8 cellular contexts compared by ENCODE assay signal in genomic region chr21:33109574-33110339, GRCh38. TPM values are rescaled to one million over a fixed set of nuclear protein-coding genes. Genes with fewer than 3 reads are reported as not detected.
DNase-seq lines count a peak whose midpoint lies in the region; ATAC-seq, FAIRE-seq and TF ChIP-seq lines count a peak whose summit lies in the region.

No MANE protein-coding gene starts in this region.

- H2BK20ac ChIP-seq in H1 (ENCODE audit: low read length): peak overlapping the region; percentile 72; the same call in 1 of the 2 replicates

- TF ChIP-seq EP300 in H1 (IDR thresholded peaks at IDR 0.05; ENCODE audit: borderline replicate concordance in 1 of 2, low read depth in 2 of 2, low read length in 2 of 2): no peak

- no peak overlapping the region for H3K14ac ChIP-seq in H1 (ENCODE audit: insufficient read length)

- H2BK120ac ChIP-seq in H1 (replicated peaks; ENCODE audit: low read depth, low read length): no peak overlapping the region

- TF ChIP-seq CTCF in HL-60 (IDR thresholded peaks at IDR 0.05; ENCODE audit: insufficient read depth, low read length) (no peak), H1 (IDR thresholded peaks at IDR 0.05; ENCODE audit: control extremely low read depth in 1 of 3, insufficient read depth in 1 of 3, low read depth in 1 of 3, low read length in 3 of 3) (no peak), spleen (IDR thresholded peaks at IDR 0.05 in 8 of 11, conservative IDR thresholded peaks at IDR 0.05 in 3 of 11) (no peak)

- H3K4me3 ChIP-seq in HL-60 (replicated peaks; ENCODE audit: insufficient read depth, low read length): peak overlapping the region; percentile 36
- peak overlapping the region; percentile 38 to 56 (median 41) for H3K4me3 ChIP-seq in H1 (ENCODE audit: extremely low read depth in 1 of 4, insufficient read depth in 2 of 4, low read depth in 3 of 4, low read length in 4 of 4)
- peak overlapping the region in 1 of 8 donors; percentile 45 for H3K4me3 ChIP-seq in spleen

- H3K9me3 ChIP-seq in H1 (ENCODE audit: insufficient read depth in 2 of 2, low read depth in 1 of 2, low read length in 1 of 2) (no peaks in the 10 kb centered on the region; a peak in 1 of 4 replicates), spleen (no peaks in the 10 kb centered on the region)

- H2BK15ac ChIP-seq in H1 (ENCODE audit: low read length): peak overlapping the region; percentile 61; the same call in 1 of the 2 replicates

- H2AFZ ChIP-seq in H1 (ENCODE audit: low read length): peak overlapping the region; percentile 90

- POLR2A ChIA-PET in H1 (lab: Charles Lee; ENCODE audit: partially characterized antibody): interaction anchor here (2.1 kb wide), 1 partner anchor 9 kb away, joined by 5 read pairs; no protein-coding TSS in a partner anchor

- H3K4me2 ChIP-seq in H1 (ENCODE audit: insufficient read depth in 1 of 2, low read depth in 2 of 2, low read length in 2 of 2): peak overlapping the region; percentile 72 to 85

- H4K20me1 ChIP-seq in H1 (replicated peaks in 1 of 2; ENCODE audit: control insufficient read depth in 1 of 2, insufficient read depth in 2 of 2, low read length in 2 of 2): no peaks in the 10 kb centered on the region

- ATAC-seq in HG03520 (IDR thresholded peaks at IDR 0.05; ENCODE audit: unreplicated experiment) (no peak), GM19397 (IDR thresholded peaks at IDR 0.05; ENCODE audit: unreplicated experiment) (no peak)

- H3K27me3 ChIP-seq in HL-60 (ENCODE audit: insufficient read depth, poor library complexity, severe bottlenecking) (no peaks in the 10 kb centered on the region), H1 (replicated peaks in 1 of 4; ENCODE audit: control insufficient read depth in 3 of 4, extremely low read depth in 1 of 4, insufficient read depth in 3 of 4, low read length in 3 of 4) (peaks cover 1 to 21% (median 18%) of the 10 kb centered on the region in 4 experiments), spleen (replicated peaks in 1 of 7) (peaks cover 0 to 83% (median 27%) of the 10 kb centered on the region in 7 donors)

- H3K27ac ChIP-seq in HL-60 (replicated peaks) (no peak overlapping the region), H1 (ENCODE audit: low read depth, low read length) (no peak overlapping the region), spleen (no peak overlapping the region)

- H4K8ac ChIP-seq in H1 (ENCODE audit: extremely low read depth, insufficient read depth, low read length): no peak overlapping the region

- no peaks in the 10 kb centered on the region for H3K36me3 ChIP-seq in H1 (ENCODE audit: control insufficient read depth in 2 of 4, insufficient read depth in 4 of 4, low read length in 3 of 4)
- no peaks in the 10 kb centered on the region for H3K36me3 ChIP-seq in spleen

- H3K4ac ChIP-seq in H1 (replicated peaks; ENCODE audit: insufficient read length, low read depth, low read length): peak overlapping the region; percentile 27

- H2BK5ac ChIP-seq in H1 (ENCODE audit: low read depth, low read length): no peak overlapping the region

- peak overlapping the region in 1 of 4 experiments; percentile 6; a peak in 2 of 7 replicates for H3K9ac ChIP-seq in H1 (replicated peaks in 1 of 4; ENCODE audit: extremely low read depth in 1 of 4, low read depth in 3 of 4, low read length in 3 of 4)

- H3K18ac ChIP-seq in H1 (ENCODE audit: extremely low read depth, low read length): no peak overlapping the region; the same call in 1 of the 2 replicates

- peak overlapping the region; percentile 80; the same call in 1 of the 2 replicates for H2BK12ac ChIP-seq in H1 (ENCODE audit: low read depth, low read length)

- DNase-seq in HL-60 (ENCODE audit: low read depth in 1 of 2, low spot score in 1 of 2) (peak; percentile 64 to 87), NOMO-1 (lab: John Stamatoyannopoulos, UW; ENCODE audit: unreplicated experiment in 2 of 2) (peak; percentile 87 to 95), H1 (ENCODE audit: low read depth in 1 of 2, low spot score in 2 of 2) (peak in 1 of 2 experiments; percentile 75), spleen (peak; percentile 80), NCI-H2029 treated with DMSO at 0.1 percent for 48 hours (lab: John Stamatoyannopoulos, UW) (no peak), RKO (ENCODE audit: low spot score) (no peak)

- FAIRE-seq in H1 (lab: Jason Lieb, UNC): no peak

- H2AK5ac ChIP-seq in H1 (ENCODE audit: low read depth, low read length): no peak overlapping the region

- peak overlapping the region; percentile 82 for H4K91ac ChIP-seq in H1 (replicated peaks; ENCODE audit: insufficient read length, low read length)

- CTCF ChIA-PET in H1 (lab: Charles Lee; ENCODE audit: partially characterized antibody): interaction anchor here (0.8 to 1.8 kb wide), 7 partner anchors 12 to 169 kb away, joined by 3 to 5 read pairs (median 3); partner anchors contain the start of gene OLIG2

- intact Hi-C loops in spleen (cut with DNase I; ENCODE audit: low total_unique reads): no loop called here

- TF ChIP-seq RAD21 in H1 (IDR thresholded peaks at IDR 0.05 in 1 of 2, conservative IDR thresholded peaks at IDR 0.05 in 1 of 2; ENCODE audit: low read depth in 2 of 2, low read length in 2 of 2): no peak

- H3K4me1 ChIP-seq in H1 (replicated peaks in 1 of 4; ENCODE audit: control insufficient read depth in 3 of 4, insufficient read depth in 4 of 4, low read length in 3 of 4) (peaks cover 5 to 22% (median 18%) of the 10 kb centered on the region in 4 experiments), spleen (peaks cover 0 to 13% (median 8%) of the 10 kb centered on the region in 6 donors)

- H3K23me2 ChIP-seq in H1 (ENCODE audit: low read depth, low read length): peaks cover 8% of the 10 kb centered on the region; the same call in 1 of the 2 replicates

- no peak overlapping the region for H3K23ac ChIP-seq in H1 (ENCODE audit: insufficient read length)

- no peaks in the 10 kb centered on the region for H3K79me2 ChIP-seq in H1 (ENCODE audit: control insufficient read depth in 1 of 2, insufficient read depth in 2 of 2, low read length in 2 of 2)

- no peak overlapping the region for H4K5ac ChIP-seq in H1 (ENCODE audit: insufficient read length, low read depth, low read length)

- TF ChIP-seq POLR2A in H1 (IDR thresholded peaks at IDR 0.05; ENCODE audit: control extremely low read depth in 1 of 2, low read depth in 2 of 2, low read length in 2 of 2): no peak
- TF ChIP-seq POLR2A in spleen (IDR thresholded peaks at IDR 0.05): no peak

- 25% methylated on average over 30 of the region's 45 CpGs; no CpG with 5 or more reads in 1 of the 2 experiments for WGBS in H1 (ENCODE audit: extremely low coverage in 1 of 2, insufficient coverage in 1 of 2, insufficient read length in 1 of 2, insufficient replicate concordance in 2 of 2, low coverage in 1 of 2, low lambda C conversion rate in 2 of 2, missing lambda C conversion rate in 1 of 2), 2 experiments
- 3 to 10% (median 4%) methylated on average over 33 to 45 of the region's 45 CpGs for WGBS in spleen, 5 donors

- no peaks in the 10 kb centered on the region for H3K79me1 ChIP-seq in H1 (ENCODE audit: low read depth, low read length)

- no peak overlapping the region for H3K56ac ChIP-seq in H1 (replicated peaks; ENCODE audit: insufficient read length, low read depth, low read length)

TF ChIP-seq in H1, 55 proteins besides CTCF, POLR2A, EP300 and RAD21:
- TF ChIP-seq KDM4A (IDR thresholded peaks at IDR 0.05; ENCODE audit: low read depth, low read length, severe bottlenecking) (peak; percentile 49), GABPA (IDR thresholded peaks at IDR 0.05; ENCODE audit: borderline replicate concordance, insufficient read depth, low read length) (0 out of 2 replicates have a peak, but pooled peaks have one; percentile 9), FOSL1 (IDR thresholded peaks at IDR 0.05; ENCODE audit: insufficient read depth, low read depth, low read length) (no peak), USF2 (IDR thresholded peaks at IDR 0.05; ENCODE audit: low read length) (no peak), SUZ12 (IDR thresholded peaks at IDR 0.05; ENCODE audit: low read length) (peak; percentile 35; the same call in 1 of the 2 replicates)

RNA-seq across cellular contexts. Expression of gene OLIG1, which starts 39.8 kb away (rescaled TPM):
- total RNA-seq in H1 (2021; fragmentation: NEBNext Ultra II Directional; extraction: Animal tissue kit (Norgen Biotek cat#: 25700)): 0.65 and 0.73 TPM in 2 replicates
- polyA plus RNA-seq in H1 (2011; rRNA removed): 1.2 and 1.4 TPM in 2 replicates
- polyA plus RNA-seq in H1 (2011; cell fraction: cytosol; rRNA removed): 0.81 TPM
- 2.1 TPM for polyA plus RNA-seq in H1 (2011; cell fraction: nucleus; rRNA removed)
- 0.50 to 0.98 TPM (median 0.89 TPM) in 4 replicates for polyA plus RNA-seq in H1 (2012, experiment 1 of 2)
- polyA plus RNA-seq in H1 (2012, experiment 2 of 2): 0.20 TPM
- 0.26 TPM for polyA plus RNA-seq in H1 (2013, experiment 1 of 2)
- polyA plus RNA-seq in H1 (2013, experiment 2 of 2): 0.46 TPM
- polyA minus RNA-seq in H1 (2011; rRNA and poly(A)+ RNA removed): not detected in 2 replicates
- 0.51 TPM for polyA minus RNA-seq in H1 (2011; cell fraction: cytosol; rRNA and poly(A)+ RNA removed)
- 0.80 TPM for polyA minus RNA-seq in H1 (2011; cell fraction: nucleus; rRNA and poly(A)+ RNA removed)
- total RNA-seq in spleen: 1 to 10 TPM in 2 of 7 donors, under 1 TPM in 4, not detected in 1; 0.26 to 1.8 (median 0.58) TPM
- under 1 TPM in 2 of 3 donors, not detected in 1; 0.02 to 0.90 TPM for polyA plus RNA-seq in spleen

Comparison
In these comparisons a context has a peak if more than half of its experiments do, and no peak if none do; other contexts are left out.
1. DNase-seq: peak in HL-60 (2 of 2), NOMO-1 (2 of 2) and spleen (single experiment); none in NCI-H2029 treated with DMSO at 0.1 percent for 48 hours (single experiment) and RKO (single experiment).